Comparison of ENCODE assay signal across 1 cellular context in genomic region chr20:57683876-57684275, GRCh38.
TF ChIP-seq lines count a peak whose summit lies in the region.

No MANE protein-coding gene starts in this region.

TF ChIP-seq in GM23338, 12 proteins besides CTCF, POLR2A, EP300 and RAD21 (continued from another document):
- TF ChIP-seq ZNF462 (CRISPR knock-in tag; IDR thresholded peaks at IDR 0.05), result no peak
- no peak for TF ChIP-seq ZNF331 (CRISPR knock-in tag; IDR thresholded peaks at IDR 0.05; ENCODE audit: low read depth)
- no peak for TF ChIP-seq REST (IDR thresholded peaks at IDR 0.05; ENCODE audit: unreplicated experiment)
- TF ChIP-seq CREB1 (CRISPR knock-in tag; IDR thresholded peaks at IDR 0.05; ENCODE audit: low read depth), result no peak
TF ChIP-seq in GM23338: peak in this region for 0.
